ENCODE assay signal across 26 cellular contexts in the genomic region with DNA sequence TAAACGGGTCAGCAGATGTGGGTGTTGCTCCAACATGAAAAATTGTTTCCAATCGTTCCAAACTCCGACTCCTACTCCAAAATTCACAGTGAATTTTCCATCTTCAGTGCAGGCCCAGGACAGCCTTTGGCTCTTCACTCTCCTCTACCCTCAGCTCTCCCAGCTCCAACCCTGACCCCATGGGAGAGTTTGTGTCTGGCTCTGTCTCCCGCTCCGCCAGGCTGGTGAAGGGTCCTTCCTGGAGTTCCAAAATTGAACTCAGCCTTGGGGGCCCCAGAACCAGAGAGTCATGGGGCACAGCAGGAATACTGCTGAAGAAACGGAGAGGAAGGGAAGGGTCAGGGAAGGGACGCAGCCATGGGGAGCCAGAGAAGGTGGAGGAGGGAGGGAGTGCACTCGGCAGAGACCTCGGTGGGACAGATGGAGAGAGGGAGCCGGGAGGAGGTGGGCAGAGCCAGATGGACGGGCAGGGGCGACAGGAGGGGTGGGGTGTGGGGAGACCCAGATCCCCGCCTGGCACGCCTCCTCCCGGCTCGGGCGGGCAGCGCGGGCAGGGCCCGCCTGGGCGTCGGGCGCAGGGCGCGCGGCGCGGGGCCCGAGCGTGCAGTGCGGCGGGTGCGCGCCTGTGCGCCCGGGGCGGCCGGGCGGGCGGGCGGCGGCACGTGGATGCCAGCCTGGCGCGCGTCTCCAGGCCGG. TPM values are rescaled to one million over a fixed set of nuclear protein-coding genes. Genes with fewer than 3 reads are reported as not detected.
DNase-seq lines count a peak whose midpoint lies in the region; ATAC-seq and TF ChIP-seq lines count a peak whose summit lies in the region.
"Had no signal": no experiment of that assay in that cellular context is flagged by ENCODE, and none has a peak within 500 bp of the region (broad histone marks: within the 10 kb centered on the region; RNA-seq: fewer than 3 reads in every experiment).

No MANE protein-coding gene starts in this region.

- no peaks in the 10 kb centered on the region for H3K36me3 ChIP-seq in PC-3 (ENCODE audit: low read depth, low read length)
- no peaks in the 10 kb centered on the region for H3K36me3 ChIP-seq in MM.1S (replicated peaks; ENCODE audit: insufficient read depth, low read length)
- H3K36me3 ChIP-seq: BE2C, upper lobe of left lung had no signal

- H3K36me3 Mint-ChIP-seq in stimulated activated naive B cell treated with anti-CD40 and anti-IgM and Interleukin-4, amounts not matched to agents 10 μg/mL and 1 μg/mL and 100 μg/mL, for 72 hours, result peaks cover 0 to 8% of the 10 kb centered on the region in 2 donors

- ATAC-seq in stimulated activated naive B cell treated with anti-CD40 and anti-IgM and Interleukin-4, amounts not matched to agents 10 μg/mL and 1 μg/mL and 100 μg/mL, for 72 hours (replicated peaks), result no peak
- no peak for ATAC-seq in PC-3
- ATAC-seq: activated naive CD8-positive, alpha-beta T cell treated with anti-CD3 and anti-CD28 coated beads, Interleukin-2, amount 50 U/mL, for 24 hours; body of pancreas; GM12878; HepG2; left lobe of liver had no signal

- TF ChIP-seq CTCF in PC-3 (conservative IDR thresholded peaks at IDR 0.05; ENCODE audit: low read depth, low read length), result no peak
- TF ChIP-seq CTCF in MM.1S (IDR thresholded peaks at IDR 0.05; ENCODE audit: low read length), result no peak

- intact Hi-C loops in PC-3 (cut with micrococcal nuclease), result no loop called here

- no peak overlapping the region for H3K4me3 ChIP-seq in PC-3 (ENCODE audit: low read length)
- H3K4me3 ChIP-seq in MM.1S (ENCODE audit: low read length), result no peak overlapping the region
- H3K4me3 ChIP-seq: body of pancreas, GM12878, PC-9, skin epidermis, upper lobe of left lung had no signal

- H4K20me1 ChIP-seq in PC-3 (ENCODE audit: low read length) (no peaks in the 10 kb centered on the region), MM.1S (ENCODE audit: insufficient read depth, low read length) (no peaks in the 10 kb centered on the region)

- H3K9me2 ChIP-seq in PC-3 (replicated peaks; ENCODE audit: low read length) (no peaks in the 10 kb centered on the region), MM.1S (replicated peaks; ENCODE audit: insufficient read depth, low read length) (no peaks in the 10 kb centered on the region)

- BruUV-seq in PC-3 (replicated peaks; lab: Mats Ljungman, UMichigan), result no TSS peak

- peak overlapping the region; percentile 62 for H3K27ac ChIP-seq in caudate nucleus (ENCODE audit: low read depth, low read length)
- H3K27ac ChIP-seq in PC-3 (ENCODE audit: low read length), result no peak overlapping the region
- no peak overlapping the region for H3K27ac ChIP-seq in MM.1S (ENCODE audit: low read length)
- H3K27ac ChIP-seq: body of pancreas, HL-60, PC-9, skin epidermis, upper lobe of left lung had no signal

- H3K4me1 Mint-ChIP-seq in stimulated activated naive B cell treated with anti-CD40 and anti-IgM and Interleukin-4, amounts not matched to agents 10 μg/mL and 1 μg/mL and 100 μg/mL, for 72 hours, result peaks cover 6% of the 10 kb centered on the region in 2 donors

- CTCF ChIA-PET in PC-3 (lab: Charles Lee), result no interaction called here

- H3K9ac ChIP-seq in PC-3 (ENCODE audit: low read length) (no peak overlapping the region), MM.1S (ENCODE audit: low read length) (no peak overlapping the region)

- H3K9me3 Mint-ChIP-seq in stimulated activated naive B cell treated with anti-CD40 and anti-IgM and Interleukin-4, amounts not matched to agents 10 μg/mL and 1 μg/mL and 100 μg/mL, for 72 hours, result peaks cover 1 to 3% of the 10 kb centered on the region in 2 donors
- H3K9me3 Mint-ChIP-seq: activated naive CD8-positive, alpha-beta T cell treated with anti-CD3 and anti-CD28 coated beads, Interleukin-2, amount 50 U/mL, for 24 hours had no signal

- no peak overlapping the region for H3K4me3 Mint-ChIP-seq in stimulated activated naive B cell treated with anti-CD40 and anti-IgM and Interleukin-4, amounts not matched to agents 10 μg/mL and 1 μg/mL and 100 μg/mL, for 72 hours
- H3K4me3 Mint-ChIP-seq: activated naive CD8-positive, alpha-beta T cell treated with anti-CD3 and anti-CD28 coated beads, Interleukin-2, amount 50 U/mL, for 24 hours; naive B cell had no signal

- DNase-seq in NCI-H1436 (lab: John Stamatoyannopoulos, UW), result peak; percentile 32
- DNase-seq in NCI-H1436 treated with DMSO at 0.1 percent for 48 hours (lab: John Stamatoyannopoulos, UW), result no peak
- peak; percentile 88 for DNase-seq in NCI-H2171 treated with DMSO at 0.1 percent for 48 hours (lab: John Stamatoyannopoulos, UW)
- DNase-seq in caudate nucleus (lab: John Stamatoyannopoulos, UW), result peak in 2 of 61 donors; percentile 24 to 40
- DNase-seq in stimulated activated naive B cell treated with anti-CD40 and anti-IgM and Interleukin-4, amounts not matched to agents 10 μg/mL and 1 μg/mL and 100 μg/mL, for 72 hours, result no peak
- DNase-seq in PC-3, result no peak
- DNase-seq in CD1c-positive myeloid dendritic cell (ENCODE audit: extremely low spot score), result no peak
- DNase-seq in MM.1S, result no peak
- DNase-seq: effector CD8-positive, alpha-beta T cell; naive B cell; SHP77 treated with DMSO at 0.1 percent for 48 hours; upper lobe of left lung had no signal

- H3K4me1 ChIP-seq in PC-3 (ENCODE audit: insufficient read depth, low read length) (0 out of 2 replicates have a peak, but pooled peaks cover 2% of the 10 kb centered on the region), MM.1S (ENCODE audit: low read length) (no peaks in the 10 kb centered on the region)
- H3K4me1 ChIP-seq: BE2C, Caco-2 had no signal

- H2AFZ ChIP-seq in PC-3 (ENCODE audit: low read length) (no peak overlapping the region), MM.1S (ENCODE audit: low read length) (no peak overlapping the region)
- H2AFZ ChIP-seq: PC-9 had no signal

- H3K9me3 ChIP-seq in PC-3 (ENCODE audit: low read length), result no peaks in the 10 kb centered on the region
- no peaks in the 10 kb centered on the region for H3K9me3 ChIP-seq in MM.1S (replicated peaks; ENCODE audit: insufficient read depth, low read length)
- H3K9me3 ChIP-seq: BE2C had no signal

- POLR2A ChIA-PET in PC-3 (lab: Charles Lee; ENCODE audit: unreplicated experiment), result no interaction called here

- H3K79me2 ChIP-seq in PC-3 (ENCODE audit: low read length), result no peaks in the 10 kb centered on the region
- no peaks in the 10 kb centered on the region for H3K79me2 ChIP-seq in MM.1S (ENCODE audit: low read length)

- peak overlapping the region; percentile 34 for H3K27ac Mint-ChIP-seq in stimulated activated naive B cell treated with anti-CD40 and anti-IgM and Interleukin-4, amounts not matched to agents 10 μg/mL and 1 μg/mL and 100 μg/mL, for 72 hours
- H3K27ac Mint-ChIP-seq: activated naive CD8-positive, alpha-beta T cell treated with anti-CD3 and anti-CD28 coated beads, Interleukin-2, amount 50 U/mL, for 24 hours; H9; naive B cell had no signal

- peaks cover 70 to 87% of the 10 kb centered on the region in 2 donors for H3K27me3 Mint-ChIP-seq in stimulated activated naive B cell treated with anti-CD40 and anti-IgM and Interleukin-4, amounts not matched to agents 10 μg/mL and 1 μg/mL and 100 μg/mL, for 72 hours

- H3K4me2 ChIP-seq in PC-3 (ENCODE audit: low read length), result no peak overlapping the region
- no peak overlapping the region for H3K4me2 ChIP-seq in MM.1S (ENCODE audit: low read depth, low read length)
- H3K4me2 ChIP-seq: PC-9 had no signal

- H3K27me3 ChIP-seq in PC-3 (ENCODE audit: low read length) (peaks cover 10% of the 10 kb centered on the region), MM.1S (replicated peaks; ENCODE audit: insufficient read depth, low read length) (peaks cover 90% of the 10 kb centered on the region)

- H3F3A ChIP-seq in PC-3 (ENCODE audit: low read length, unreplicated experiment), result no peaks in the 10 kb centered on the region
- H3F3A ChIP-seq in MM.1S (ENCODE audit: insufficient read depth, low read length), result no peaks in the 10 kb centered on the region

RNA-seq across cellular contexts. Expression of a gene that starts 45.7 kb away (rescaled TPM):
- 0.44 and 0.75 TPM in 2 replicates for total RNA-seq in PC-3 (2014; rRNA removed)
- total RNA-seq: A172, GM12878, LHCN-M2, subcutaneous adipose tissue had no signal

Comparison
In these comparisons a context has a peak if more than half of its experiments do, and no peak if none do; other contexts are left out.
1. DNase-seq: peak in NCI-H1436 (single experiment) and NCI-H2171 treated with DMSO at 0.1 percent for 48 hours (single experiment); none in NCI-H1436 treated with DMSO at 0.1 percent for 48 hours (single experiment), stimulated activated naive B cell treated with anti-CD40 and anti-IgM and Interleukin-4, amounts not matched to agents 10 μg/mL and 1 μg/mL and 100 μg/mL, for 72 hours (single experiment), PC-3 (single experiment), CD1c-positive myeloid dendritic cell (single experiment) and MM.1S (single experiment).